Comparison of ENCODE assay signal across 1 cellular context in the genomic region with DNA sequence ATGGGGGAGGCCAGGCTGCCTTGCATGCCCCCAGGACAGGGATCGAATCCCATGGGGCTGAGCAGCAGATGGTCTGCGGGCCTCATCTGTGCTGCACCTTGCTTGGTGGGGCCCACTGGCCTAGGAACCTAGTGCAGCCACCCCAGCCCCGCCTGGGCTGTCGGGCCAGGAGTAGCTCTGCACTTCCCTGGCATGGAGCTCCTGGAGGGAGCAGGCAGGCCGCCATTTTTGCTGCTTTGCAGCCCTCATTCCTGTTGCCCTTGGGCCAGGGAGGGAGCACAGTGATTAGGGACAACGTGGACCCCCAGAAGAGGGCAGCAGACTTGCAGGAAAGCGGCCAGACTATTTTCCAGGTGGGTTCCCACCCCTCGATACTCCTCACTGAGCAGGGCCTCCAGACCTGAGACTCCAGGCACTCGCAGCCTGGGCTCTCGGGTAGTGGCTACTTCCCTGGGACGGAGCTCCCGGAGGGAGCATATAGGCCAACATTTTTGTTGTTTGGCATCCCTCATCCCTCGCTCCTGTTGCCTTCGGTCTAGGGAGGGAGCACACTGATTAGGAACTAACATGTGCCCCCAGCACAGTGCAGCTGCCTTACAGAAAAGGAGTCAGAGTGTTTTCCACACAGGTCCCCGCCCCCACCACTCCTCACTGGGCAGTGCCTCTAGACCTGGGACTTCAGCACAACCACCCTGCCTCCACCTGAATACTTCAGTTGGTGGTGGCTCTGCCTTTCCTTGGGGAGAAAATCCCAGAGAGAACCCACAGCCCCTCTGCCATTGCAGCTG.
TF ChIP-seq lines count a peak whose summit lies in the region.

No MANE protein-coding gene starts in this region.

TF ChIP-seq in K562, 482 proteins besides CTCF, POLR2A, EP300 and RAD21:
- TF ChIP-seq GATA2 (CRISPR knock-in tag; IDR thresholded peaks at IDR 0.05): no peak
- TF ChIP-seq FOXP1 (CRISPR knock-in tag; IDR thresholded peaks at IDR 0.05): no peak
- TF ChIP-seq MAX (CRISPR knock-in tag; IDR thresholded peaks at IDR 0.05): no peak
- TF ChIP-seq, protein P1, sequence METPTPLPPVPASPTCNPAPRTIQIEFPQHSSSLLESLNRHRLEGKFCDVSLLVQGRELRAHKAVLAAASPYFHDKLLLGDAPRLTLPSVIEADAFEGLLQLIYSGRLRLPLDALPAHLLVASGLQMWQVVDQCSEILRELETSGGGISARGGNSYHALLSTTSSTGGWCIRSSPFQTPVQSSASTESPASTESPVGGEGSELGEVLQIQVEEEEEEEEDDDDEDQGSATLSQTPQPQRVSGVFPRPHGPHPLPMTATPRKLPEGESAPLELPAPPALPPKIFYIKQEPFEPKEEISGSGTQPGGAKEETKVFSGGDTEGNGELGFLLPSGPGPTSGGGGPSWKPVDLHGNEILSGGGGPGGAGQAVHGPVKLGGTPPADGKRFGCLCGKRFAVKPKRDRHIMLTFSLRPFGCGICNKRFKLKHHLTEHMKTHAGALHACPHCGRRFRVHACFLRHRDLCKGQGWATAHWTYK (CRISPR knock-in tag; IDR thresholded peaks at IDR 0.05): no peak
- no peak for TF ChIP-seq POLR3G (IDR thresholded peaks at IDR 0.05; ENCODE audit: extremely low read depth, insufficient read length, insufficient replicate concordance)
- TF ChIP-seq BDP1 (IDR thresholded peaks at IDR 0.05; ENCODE audit: insufficient read depth, insufficient read length): no peak
